ENCODE assay signal across 11 cellular contexts in genomic region chr10:125060038-125060437, GRCh38.
A peak's percentile ranks its signal among the peaks of the same experiment; 100 is the strongest.
DNase-seq lines count a peak whose midpoint lies in the region; ATAC-seq and TF ChIP-seq lines count a peak whose summit lies in the region.
"Had no signal": no experiment of that assay in that cellular context is flagged by ENCODE, and none has a peak within 500 bp of the region (broad histone marks: within the 10 kb centered on the region; RNA-seq: fewer than 3 reads in every experiment).

No MANE protein-coding gene starts in this region.

- H3K4me3 ChIP-seq in AG04450 (ENCODE audit: low read depth, low read length) = no peak overlapping the region
- peak overlapping the region in 1 of 2 donors; percentile 25 for H3K4me3 ChIP-seq in gastroesophageal sphincter
- no peak overlapping the region for H3K4me3 ChIP-seq in ovary

- H3K9me3 ChIP-seq in AG04450 (ENCODE audit: control insufficient read depth, insufficient read depth, low read length) (no peaks in the 10 kb centered on the region; the same call in 1 of the 2 replicates), gastroesophageal sphincter (no peaks in the 10 kb centered on the region), ovary (no peaks in the 10 kb centered on the region)

- H3K27ac ChIP-seq in AG04450 (ENCODE audit: low read depth, low read length) (peak overlapping the region; percentile 70), gastroesophageal sphincter (peak overlapping the region; percentile 85 to 89 (median 88)), ovary (peak overlapping the region; percentile 98)

- ATAC-seq in gastroesophageal sphincter (no peak), GM21423 (IDR thresholded peaks at IDR 0.05; ENCODE audit: unreplicated experiment) (no peak), omental fat pad (ENCODE audit: low FRiP score) (no peak)

- intact Hi-C loops in ovary (cut with DNase I) = loop anchor here in 3 of 4 donors (5.0 to 10.0 kb wide), 4 partner anchors 85 to 525 kb away; no protein-coding TSS in a partner anchor

- TF ChIP-seq CTCF in AG04450 (IDR thresholded peaks at IDR 0.05; ENCODE audit: low read depth, low read length) (no peak), gastroesophageal sphincter (IDR thresholded peaks at IDR 0.05) (no peak), ovary (IDR thresholded peaks at IDR 0.05) (no peak), omental fat pad (IDR thresholded peaks at IDR 0.05) (no peak)

- TF ChIP-seq EP300 in gastroesophageal sphincter (IDR thresholded peaks at IDR 0.05) (no peak), ovary (IDR thresholded peaks at IDR 0.05) (no peak)

- H3K4me1 ChIP-seq in gastroesophageal sphincter = peaks cover 15 to 100% (median 92%) of the 10 kb centered on the region in 3 donors
- H3K4me1 ChIP-seq in ovary (ENCODE audit: insufficient read depth) = peaks cover 63% of the 10 kb centered on the region

- CTCF ChIA-PET in AG04450 (lab: Charles Lee) = interaction anchor here (1.1 to 4.1 kb wide), 2 partner anchors 12 to 18 kb away, joined by 4 to 86 read pairs; no protein-coding TSS in a partner anchor

- DNase-seq in AG04450 (ENCODE audit: low read depth, low spot score) (peak; percentile 47), astrocyte of the hippocampus (ENCODE audit: low read depth, low spot score) (peak; percentile 76), ovary (peak in 1 of 5 donors; percentile 18), T-helper 1 cell (no peak), SHP77 (lab: John Stamatoyannopoulos, UW) (no peak), omental fat pad (ENCODE audit: low spot score) (no peak)
- DNase-seq: activated naive CD8-positive, alpha-beta T cell treated with anti-CD3 and anti-CD28 coated beads for 36 hours; NCI-H1092; NCI-H774 had no signal

- POLR2A ChIA-PET in AG04450 (lab: Yijun Ruan, JAX) = no interaction called here

- WGBS in gastroesophageal sphincter (ENCODE audit: low coverage in 1 of 2), 2 donors = 5 to 17% methylated on average over 6 to 9 of the region's 9 CpGs
- WGBS in ovary, 3 donors = 23 to 26% (median 26%) methylated on average over 9 of the region's 9 CpGs

- H3K36me3 ChIP-seq in gastroesophageal sphincter (no peaks in the 10 kb centered on the region), ovary (no peaks in the 10 kb centered on the region)

- no peaks in the 10 kb centered on the region for H3K27me3 ChIP-seq in AG04450 (ENCODE audit: control insufficient read depth, insufficient read depth, low read length)
- H3K27me3 ChIP-seq in gastroesophageal sphincter = no peaks in the 10 kb centered on the region
- H3K27me3 ChIP-seq in ovary = no peaks in the 10 kb centered on the region

- TF ChIP-seq POLR2A in gastroesophageal sphincter (IDR thresholded peaks at IDR 0.05) = no peak
- no peak for TF ChIP-seq POLR2A in ovary (IDR thresholded peaks at IDR 0.05)

Comparison
In these comparisons a context has a peak if more than half of its experiments do, and no peak if none do; other contexts are left out.
1. DNase-seq: peak in AG04450 (single experiment) and astrocyte of the hippocampus (single experiment); none in T-helper 1 cell (0 of 5), SHP77 (0 of 2) and omental fat pad (single experiment).
2. Peak in every context shown above with its lines, with median percentiles within 50 percentile points of each other: H3K27ac ChIP-seq.